In genomic region chr1:30790256-30790525, GRCh38 we compare ENCODE assay signal across 1 cellular context. TPM values are rescaled to one million over a fixed set of nuclear protein-coding genes. Genes with fewer than 3 reads are reported as not detected.
"Had no signal": no experiment of that assay in that cellular context is flagged by ENCODE, and none has a peak within 500 bp of the region (broad histone marks: within the 10 kb centered on the region; RNA-seq: fewer than 3 reads in every experiment).

No MANE protein-coding gene starts in this region.

RNA-seq across cellular contexts. Expression of gene LAPTM5, which starts 32.6 kb away (rescaled TPM):
- total RNA-seq: PC-3 had no signal
